ENCODE assay signal across 17 cellular contexts in the genomic region with DNA sequence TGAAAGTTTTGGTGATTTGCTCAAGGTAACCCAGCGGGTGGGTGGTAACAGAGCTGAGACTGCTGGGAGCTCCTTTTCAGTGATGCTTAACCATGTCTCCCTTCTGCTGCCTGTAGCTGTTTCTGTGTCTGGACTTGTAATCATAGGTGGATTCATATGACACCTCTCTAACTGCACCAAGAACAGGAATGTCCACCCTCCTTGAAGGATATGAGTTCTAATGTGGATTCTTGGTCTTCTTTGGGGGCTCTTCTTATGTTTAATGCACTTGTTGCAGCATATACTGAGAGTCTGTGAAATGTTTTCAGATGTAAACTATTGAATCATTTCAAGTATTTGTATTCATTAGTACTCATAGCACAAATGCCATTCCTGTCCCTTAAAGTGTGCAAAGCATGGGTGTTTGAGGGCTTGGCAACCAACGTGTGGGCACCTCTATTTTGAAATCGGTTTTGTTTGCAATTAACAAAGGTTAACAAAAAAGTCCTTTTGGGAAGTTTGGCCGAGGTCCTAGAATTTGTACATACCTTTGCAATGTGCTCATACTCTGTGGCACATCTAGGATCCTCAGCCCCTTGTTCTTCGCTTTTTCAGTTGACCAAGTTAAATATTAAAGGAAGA.
DNase-seq lines count a peak whose midpoint lies in the region; ATAC-seq and TF ChIP-seq lines count a peak whose summit lies in the region.
"Had no signal": no experiment of that assay in that cellular context is flagged by ENCODE, and none has a peak within 500 bp of the region (broad histone marks: within the 10 kb centered on the region; RNA-seq: fewer than 3 reads in every experiment).

No MANE protein-coding gene starts in this region.

- no peaks in the 10 kb centered on the region for H3K4me1 Mint-ChIP-seq in immature natural killer cell
- H3K4me1 Mint-ChIP-seq: IgD-negative memory B cell, naive B cell had no signal

- intact Hi-C loops in PC-9 (cut with micrococcal nuclease; ENCODE audit: unreplicated experiment): loop anchor here (1.0 to 10.0 kb wide), 9 partner anchors 21 to 1163 kb away; no protein-coding TSS in a partner anchor

- no peaks in the 10 kb centered on the region for H3K79me2 ChIP-seq in PC-9 (ENCODE audit: low read depth)

- H3K27ac ChIP-seq in PC-9: peak overlapping the region; percentile 63
- peak overlapping the region; percentile 34 for H3K27ac ChIP-seq in epithelial cell of prostate
- peak overlapping the region; percentile 30 for H3K27ac ChIP-seq in muscle layer of colon (ENCODE audit: low read depth, low read length)
- H3K27ac ChIP-seq: BLaER1 treated with 17β-estradiol and CSF1 and Interleukin-3, amounts not matched to agents 10 nM and 100 nM had no signal

- H3F3A ChIP-seq in PC-9 (ENCODE audit: insufficient read depth, low read depth): peaks cover 27% of the 10 kb centered on the region

- DNase-seq in EL (peak; percentile 57), PC-9 (peak; percentile 68 to 95), epithelial cell of prostate (ENCODE audit: low read depth, low spot score) (no peak), immature natural killer cell (no peak), NCI-H1436 (lab: John Stamatoyannopoulos, UW) (no peak)
- DNase-seq in activated CD4-positive, alpha-beta T cell treated with anti-CD3 and anti-CD28 coated beads, Interleukin-2, amount 50 U/mL, for 4 hours: no peak
- DNase-seq: hippocampal formation; naive B cell; NCI-H2227 treated with DMSO at 0.1 percent for 48 hours; SHP77; stimulated activated naive CD4-positive, alpha-beta T cell had no signal

- TF ChIP-seq CTCF in PC-9 (conservative IDR thresholded peaks at IDR 0.05): no peak

- no peak overlapping the region for H3K27ac Mint-ChIP-seq in immature natural killer cell
- H3K27ac Mint-ChIP-seq: activated T-helper 2 cell treated with anti-CD3 and anti-CD28 coated beads, Interferon-gamma antibody, Interleukin-2, Interleukin-4, amounts not matched to agents 10 μg/mL and 5 μg/mL and 100 μg/mL, durations not matched to agents 14 hours and 24 hours and 36 hours; IgD-negative memory B cell had no signal

- H2AFZ ChIP-seq in PC-9: no peak overlapping the region

- H3K4me3 ChIP-seq in PC-9: no peak overlapping the region
- H3K4me3 ChIP-seq in muscle layer of colon (ENCODE audit: low read depth in 1 of 2, low read length in 2 of 2): no peak overlapping the region
- H3K4me3 ChIP-seq: BLaER1 treated with 17β-estradiol and CSF1 and Interleukin-3, amounts not matched to agents 10 nM and 100 nM had no signal

- H3K4me1 ChIP-seq in PC-9 (replicated peaks; ENCODE audit: insufficient read depth) (peaks cover 43% of the 10 kb centered on the region), muscle layer of colon (ENCODE audit: insufficient read depth, low read length) (peaks cover 27% of the 10 kb centered on the region)
- H3K4me1 ChIP-seq: BLaER1 treated with 17β-estradiol and CSF1 and Interleukin-3, amounts not matched to agents 10 nM and 100 nM had no signal

- no peaks in the 10 kb centered on the region; the same call in 1 of the 2 replicates for H3K9me2 ChIP-seq in PC-9 (ENCODE audit: insufficient read depth)

- POLR2A ChIA-PET in PC-9 (lab: Charles Lee; ENCODE audit: unreplicated experiment): interaction anchor here (0.6 to 1.0 kb wide), 5 partner anchors 21 to 511 kb away, joined by 3 to 8 read pairs (median 5); no protein-coding TSS in a partner anchor

- no TSS peak for BruUV-seq in PC-9 (replicated peaks; lab: Mats Ljungman, UMichigan)

- H3K9me3 ChIP-seq in PC-9 (ENCODE audit: insufficient read depth, low read depth): no peaks in the 10 kb centered on the region
- no peaks in the 10 kb centered on the region for H3K9me3 ChIP-seq in muscle layer of colon (ENCODE audit: low read length)

- H3K27me3 ChIP-seq in PC-9 (ENCODE audit: insufficient read depth, low read depth) (no peaks in the 10 kb centered on the region), muscle layer of colon (ENCODE audit: control insufficient read depth in 1 of 2, insufficient read depth in 2 of 2, low read length in 2 of 2) (no peaks in the 10 kb centered on the region)
- H3K27me3 ChIP-seq: BLaER1 treated with 17β-estradiol and CSF1 and Interleukin-3, amounts not matched to agents 10 nM and 100 nM had no signal

- no peaks in the 10 kb centered on the region for H3K36me3 Mint-ChIP-seq in immature natural killer cell
- H3K36me3 Mint-ChIP-seq: naive B cell had no signal

- peaks cover 0 to 2% (median 0%) of the 10 kb centered on the region in 3 donors for H3K27me3 Mint-ChIP-seq in immature natural killer cell (ENCODE audit: low read depth in 3 of 3)
- H3K27me3 Mint-ChIP-seq: IgD-negative memory B cell, naive B cell had no signal

- H3K36me3 ChIP-seq in PC-9 (ENCODE audit: low read depth): no peaks in the 10 kb centered on the region
- no peaks in the 10 kb centered on the region for H3K36me3 ChIP-seq in muscle layer of colon (ENCODE audit: insufficient read depth, low read length)
- H3K36me3 ChIP-seq: BLaER1 treated with 17β-estradiol and CSF1 and Interleukin-3, amounts not matched to agents 10 nM and 100 nM had no signal

- CTCF ChIA-PET in PC-9 (lab: Charles Lee): no interaction called here

- H3K9ac ChIP-seq in muscle layer of colon (ENCODE audit: low read length): no peak overlapping the region
- H3K9ac ChIP-seq: BLaER1 treated with 17β-estradiol and CSF1 and Interleukin-3, amounts not matched to agents 10 nM and 100 nM had no signal

- H3K4me3 Mint-ChIP-seq in immature natural killer cell: no peak overlapping the region
- H3K4me3 Mint-ChIP-seq: IgD-negative memory B cell, naive B cell had no signal

- H3K9me3 Mint-ChIP-seq in immature natural killer cell: no peaks in the 10 kb centered on the region
- H3K9me3 Mint-ChIP-seq: activated T-helper 2 cell treated with anti-CD3 and anti-CD28 coated beads, Interferon-gamma antibody, Interleukin-2, Interleukin-4, amounts not matched to agents 10 μg/mL and 5 μg/mL and 100 μg/mL, durations not matched to agents 14 hours and 24 hours and 36 hours; IgD-negative memory B cell; naive B cell had no signal

- peak overlapping the region; percentile 41 for H3K4me2 ChIP-seq in PC-9
- H3K4me2 ChIP-seq: BLaER1 treated with 17β-estradiol and CSF1 and Interleukin-3, amounts not matched to agents 10 nM and 100 nM had no signal

- no peak for ATAC-seq in GM21360 (IDR thresholded peaks at IDR 0.05; ENCODE audit: unreplicated experiment)
- ATAC-seq: activated CD4-positive, CD25-positive, alpha-beta regulatory T cell treated with anti-CD3 and anti-CD28 coated beads, Interleukin-2, amount 50 U/mL, for 24 hours had no signal

- H4K20me1 ChIP-seq in PC-9 (ENCODE audit: insufficient read depth): no peaks in the 10 kb centered on the region
- H4K20me1 ChIP-seq: BLaER1 treated with 17β-estradiol and CSF1 and Interleukin-3, amounts not matched to agents 10 nM and 100 nM had no signal

Comparison
In these comparisons a context has a peak if more than half of its experiments do, and no peak if none do; other contexts are left out.
1. DNase-seq: peak in EL (single experiment) and PC-9 (2 of 2); none in epithelial cell of prostate (single experiment), immature natural killer cell (0 of 3), activated CD4-positive, alpha-beta T cell treated with anti-CD3 and anti-CD28 coated beads, Interleukin-2, amount 50 U/mL, for 4 hours (0 of 2) and NCI-H1436 (single experiment).
2. Peak in every context shown above with its lines, with median percentiles within 50 percentile points of each other: H3K27ac ChIP-seq.